In genomic region chr22:28800308-28801041, GRCh38 we compare ENCODE assay signal across 1 cellular context.
TF ChIP-seq lines count a peak whose summit lies in the region.

Gene XBP1, minus strand, starts transcription at chr22:28800569.

TF ChIP-seq in HepG2, 621 proteins besides CTCF, POLR2A, EP300 and RAD21 (continued from another document and continues in another):
- TF ChIP-seq ZNF256 (CRISPR knock-in tag; conservative IDR thresholded peaks at IDR 0.05): 0 out of 2 replicates have a peak, but pooled peaks have one; percentile 41
- TF ChIP-seq ZNF841 (CRISPR knock-in tag; IDR thresholded peaks at IDR 0.05; ENCODE audit: borderline replicate concordance): peak; percentile 39
- peak; percentile 91 for TF ChIP-seq ARNT2 (CRISPR knock-in tag; IDR thresholded peaks at IDR 0.05; ENCODE audit: low read depth)
- 0 out of 2 replicates have a peak, but pooled peaks have one; percentile 20 for TF ChIP-seq ZNF556 (CRISPR knock-in tag; IDR thresholded peaks at IDR 0.05; ENCODE audit: borderline replicate concordance)
- no peak for TF ChIP-seq SYNCRIP (IDR thresholded peaks at IDR 0.05; ENCODE audit: insufficient read depth, low read depth, low read length)
- peak; percentile 87 for TF ChIP-seq RXRA (CRISPR knock-in tag; IDR thresholded peaks at IDR 0.05)
- no peak for TF ChIP-seq NRL (CRISPR knock-in tag; IDR thresholded peaks at IDR 0.05; ENCODE audit: borderline replicate concordance)
- no peak for TF ChIP-seq SMARCE1 (IDR thresholded peaks at IDR 0.05; ENCODE audit: borderline replicate concordance)
- TF ChIP-seq, protein P1, sequence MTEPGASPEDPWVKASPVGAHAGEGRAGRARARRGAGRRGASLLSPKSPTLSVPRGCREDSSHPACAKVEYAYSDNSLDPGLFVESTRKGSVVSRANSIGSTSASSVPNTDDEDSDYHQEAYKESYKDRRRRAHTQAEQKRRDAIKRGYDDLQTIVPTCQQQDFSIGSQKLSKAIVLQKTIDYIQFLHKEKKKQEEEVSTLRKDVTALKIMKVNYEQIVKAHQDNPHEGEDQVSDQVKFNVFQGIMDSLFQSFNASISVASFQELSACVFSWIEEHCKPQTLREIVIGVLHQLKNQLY (CRISPR knock-in tag; IDR thresholded peaks at IDR 0.05): no peak
- TF ChIP-seq ZNF441 (CRISPR knock-in tag; IDR thresholded peaks at IDR 0.05; ENCODE audit: borderline replicate concordance): peak; percentile 56; the same call in 1 of the 2 replicates
- 0 out of 2 replicates have a peak, but pooled peaks have one; percentile 29 for TF ChIP-seq AHR (CRISPR knock-in tag; IDR thresholded peaks at IDR 0.05)
- peak; percentile 91; the same call in 1 of the 2 replicates for TF ChIP-seq YEATS4 (CRISPR knock-in tag; IDR thresholded peaks at IDR 0.05; ENCODE audit: borderline replicate concordance)
- TF ChIP-seq, protein P2, sequence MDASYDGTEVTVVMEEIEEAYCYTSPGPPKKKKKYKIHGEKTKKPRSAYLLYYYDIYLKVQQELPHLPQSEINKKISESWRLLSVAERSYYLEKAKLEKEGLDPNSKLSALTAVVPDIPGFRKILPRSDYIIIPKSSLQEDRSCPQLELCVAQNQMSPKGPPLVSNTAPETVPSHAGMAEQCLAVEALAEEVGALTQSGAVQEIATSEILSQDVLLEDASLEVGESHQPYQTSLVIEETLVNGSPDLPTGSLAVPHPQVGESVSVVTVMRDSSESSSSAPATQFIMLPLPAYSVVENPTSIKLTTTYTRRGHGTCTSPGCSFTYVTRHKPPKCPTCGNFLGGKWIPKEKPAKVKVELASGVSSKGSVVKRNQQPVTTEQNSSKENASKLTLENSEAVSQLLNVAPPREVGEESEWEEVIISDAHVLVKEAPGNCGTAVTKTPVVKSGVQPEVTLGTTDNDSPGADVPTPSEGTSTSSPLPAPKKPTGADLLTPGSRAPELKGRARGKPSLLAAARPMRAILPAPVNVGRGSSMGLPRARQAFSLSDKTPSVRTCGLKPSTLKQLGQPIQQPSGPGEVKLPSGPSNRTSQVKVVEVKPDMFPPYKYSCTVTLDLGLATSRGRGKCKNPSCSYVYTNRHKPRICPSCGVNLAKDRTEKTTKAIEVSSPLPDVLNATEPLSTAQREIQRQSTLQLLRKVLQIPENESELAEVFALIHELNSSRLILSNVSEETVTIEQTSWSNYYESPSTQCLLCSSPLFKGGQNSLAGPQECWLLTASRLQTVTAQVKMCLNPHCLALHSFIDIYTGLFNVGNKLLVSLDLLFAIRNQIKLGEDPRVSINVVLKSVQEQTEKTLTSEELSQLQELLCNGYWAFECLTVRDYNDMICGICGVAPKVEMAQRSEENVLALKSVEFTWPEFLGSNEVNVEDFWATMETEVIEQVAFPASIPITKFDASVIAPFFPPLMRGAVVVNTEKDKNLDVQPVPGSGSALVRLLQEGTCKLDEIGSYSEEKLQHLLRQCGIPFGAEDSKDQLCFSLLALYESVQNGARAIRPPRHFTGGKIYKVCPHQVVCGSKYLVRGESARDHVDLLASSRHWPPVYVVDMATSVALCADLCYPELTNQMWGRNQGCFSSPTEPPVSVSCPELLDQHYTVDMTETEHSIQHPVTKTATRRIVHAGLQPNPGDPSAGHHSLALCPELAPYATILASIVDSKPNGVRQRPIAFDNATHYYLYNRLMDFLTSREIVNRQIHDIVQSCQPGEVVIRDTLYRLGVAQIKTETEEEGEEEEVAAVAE (CRISPR knock-in tag; IDR thresholded peaks at IDR 0.05; ENCODE audit: borderline replicate concordance): no peak; the same call in 1 of the 2 replicates
- TF ChIP-seq ZFAT (CRISPR knock-in tag; conservative IDR thresholded peaks at IDR 0.05): peak; percentile 27; the same call in 1 of the 2 replicates
- TF ChIP-seq HNRNPH1 (optimal IDR thresholded peaks at IDR 0.05; ENCODE audit: low read depth, low read length): peak; percentile 84
- TF ChIP-seq ZBTB42 (CRISPR knock-in tag; IDR thresholded peaks at IDR 0.05): 0 out of 2 replicates have a peak, but pooled peaks have one; percentile 25
- peak; percentile 82 for TF ChIP-seq SAP130 (CRISPR knock-in tag; IDR thresholded peaks at IDR 0.05; ENCODE audit: low read depth)
- TF ChIP-seq, protein P3, sequence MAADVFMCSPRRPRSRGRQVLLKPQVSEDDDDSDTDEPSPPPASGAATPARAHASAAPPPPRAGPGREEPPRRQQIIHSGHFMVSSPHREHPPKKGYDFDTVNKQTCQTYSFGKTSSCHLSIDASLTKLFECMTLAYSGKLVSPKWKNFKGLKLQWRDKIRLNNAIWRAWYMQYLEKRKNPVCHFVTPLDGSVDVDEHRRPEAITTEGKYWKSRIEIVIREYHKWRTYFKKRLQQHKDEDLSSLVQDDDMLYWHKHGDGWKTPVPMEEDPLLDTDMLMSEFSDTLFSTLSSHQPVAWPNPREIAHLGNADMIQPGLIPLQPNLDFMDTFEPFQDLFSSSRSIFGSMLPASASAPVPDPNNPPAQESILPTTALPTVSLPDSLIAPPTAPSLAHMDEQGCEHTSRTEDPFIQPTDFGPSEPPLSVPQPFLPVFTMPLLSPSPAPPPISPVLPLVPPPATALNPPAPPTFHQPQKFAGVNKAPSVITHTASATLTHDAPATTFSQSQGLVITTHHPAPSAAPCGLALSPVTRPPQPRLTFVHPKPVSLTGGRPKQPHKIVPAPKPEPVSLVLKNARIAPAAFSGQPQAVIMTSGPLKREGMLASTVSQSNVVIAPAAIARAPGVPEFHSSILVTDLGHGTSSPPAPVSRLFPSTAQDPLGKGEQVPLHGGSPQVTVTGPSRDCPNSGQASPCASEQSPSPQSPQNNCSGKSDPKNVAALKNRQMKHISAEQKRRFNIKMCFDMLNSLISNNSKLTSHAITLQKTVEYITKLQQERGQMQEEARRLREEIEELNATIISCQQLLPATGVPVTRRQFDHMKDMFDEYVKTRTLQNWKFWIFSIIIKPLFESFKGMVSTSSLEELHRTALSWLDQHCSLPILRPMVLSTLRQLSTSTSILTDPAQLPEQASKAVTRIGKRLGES (CRISPR knock-in tag; IDR thresholded peaks at IDR 0.05; ENCODE audit: borderline replicate concordance): no peak
- TF ChIP-seq ZNF674 (CRISPR knock-in tag; IDR thresholded peaks at IDR 0.05; ENCODE audit: low read depth): 0 out of 2 replicates have a peak, but pooled peaks have one; percentile 89
- peak; percentile 86 for TF ChIP-seq TFDP2 (CRISPR knock-in tag; IDR thresholded peaks at IDR 0.05)
- TF ChIP-seq, protein P4, sequence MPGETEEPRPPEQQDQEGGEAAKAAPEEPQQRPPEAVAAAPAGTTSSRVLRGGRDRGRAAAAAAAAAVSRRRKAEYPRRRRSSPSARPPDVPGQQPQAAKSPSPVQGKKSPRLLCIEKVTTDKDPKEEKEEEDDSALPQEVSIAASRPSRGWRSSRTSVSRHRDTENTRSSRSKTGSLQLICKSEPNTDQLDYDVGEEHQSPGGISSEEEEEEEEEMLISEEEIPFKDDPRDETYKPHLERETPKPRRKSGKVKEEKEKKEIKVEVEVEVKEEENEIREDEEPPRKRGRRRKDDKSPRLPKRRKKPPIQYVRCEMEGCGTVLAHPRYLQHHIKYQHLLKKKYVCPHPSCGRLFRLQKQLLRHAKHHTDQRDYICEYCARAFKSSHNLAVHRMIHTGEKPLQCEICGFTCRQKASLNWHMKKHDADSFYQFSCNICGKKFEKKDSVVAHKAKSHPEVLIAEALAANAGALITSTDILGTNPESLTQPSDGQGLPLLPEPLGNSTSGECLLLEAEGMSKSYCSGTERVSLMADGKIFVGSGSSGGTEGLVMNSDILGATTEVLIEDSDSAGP (CRISPR knock-in tag; IDR thresholded peaks at IDR 0.05; ENCODE audit: borderline replicate concordance): peak; percentile 68; the same call in 1 of the 2 replicates
- TF ChIP-seq ZNF34 (CRISPR knock-in tag; IDR thresholded peaks at IDR 0.05; ENCODE audit: borderline replicate concordance): no peak
- peak; percentile 55; the same call in 1 of the 2 replicates for TF ChIP-seq EED (CRISPR knock-in tag; IDR thresholded peaks at IDR 0.05)
- TF ChIP-seq RFXAP (CRISPR knock-in tag; IDR thresholded peaks at IDR 0.05; ENCODE audit: borderline replicate concordance): peak; percentile 97
- TF ChIP-seq ZBTB3 (CRISPR knock-in tag; IDR thresholded peaks at IDR 0.05; ENCODE audit: borderline replicate concordance, low read depth): peak; percentile 71; the same call in 1 of the 2 replicates
- peak; percentile 100 for TF ChIP-seq RBFOX2 (IDR thresholded peaks at IDR 0.05; ENCODE audit: low read depth, low read length)
- peak; percentile 85; the same call in 1 of the 2 replicates for TF ChIP-seq SP4 (CRISPR knock-in tag; IDR thresholded peaks at IDR 0.05)
- TF ChIP-seq ZNF816 (CRISPR knock-in tag; IDR thresholded peaks at IDR 0.05; ENCODE audit: borderline replicate concordance): no peak; the same call in 1 of the 2 replicates
- TF ChIP-seq NR2C2 (CRISPR knock-in tag; IDR thresholded peaks at IDR 0.05; ENCODE audit: borderline replicate concordance): peak; percentile 84
- peak; percentile 89; the same call in 1 of the 2 replicates for TF ChIP-seq ARNTL (CRISPR knock-in tag; IDR thresholded peaks at IDR 0.05)
- TF ChIP-seq, protein P5, sequence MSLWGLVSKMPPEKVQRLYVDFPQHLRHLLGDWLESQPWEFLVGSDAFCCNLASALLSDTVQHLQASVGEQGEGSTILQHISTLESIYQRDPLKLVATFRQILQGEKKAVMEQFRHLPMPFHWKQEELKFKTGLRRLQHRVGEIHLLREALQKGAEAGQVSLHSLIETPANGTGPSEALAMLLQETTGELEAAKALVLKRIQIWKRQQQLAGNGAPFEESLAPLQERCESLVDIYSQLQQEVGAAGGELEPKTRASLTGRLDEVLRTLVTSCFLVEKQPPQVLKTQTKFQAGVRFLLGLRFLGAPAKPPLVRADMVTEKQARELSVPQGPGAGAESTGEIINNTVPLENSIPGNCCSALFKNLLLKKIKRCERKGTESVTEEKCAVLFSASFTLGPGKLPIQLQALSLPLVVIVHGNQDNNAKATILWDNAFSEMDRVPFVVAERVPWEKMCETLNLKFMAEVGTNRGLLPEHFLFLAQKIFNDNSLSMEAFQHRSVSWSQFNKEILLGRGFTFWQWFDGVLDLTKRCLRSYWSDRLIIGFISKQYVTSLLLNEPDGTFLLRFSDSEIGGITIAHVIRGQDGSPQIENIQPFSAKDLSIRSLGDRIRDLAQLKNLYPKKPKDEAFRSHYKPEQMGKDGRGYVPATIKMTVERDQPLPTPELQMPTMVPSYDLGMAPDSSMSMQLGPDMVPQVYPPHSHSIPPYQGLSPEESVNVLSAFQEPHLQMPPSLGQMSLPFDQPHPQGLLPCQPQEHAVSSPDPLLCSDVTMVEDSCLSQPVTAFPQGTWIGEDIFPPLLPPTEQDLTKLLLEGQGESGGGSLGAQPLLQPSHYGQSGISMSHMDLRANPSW (CRISPR knock-in tag; IDR thresholded peaks at IDR 0.05; ENCODE audit: borderline replicate concordance): 0 out of 2 replicates have a peak, but pooled peaks have one; percentile 60
- peak; percentile 74 for TF ChIP-seq ZGPAT (CRISPR knock-in tag; IDR thresholded peaks at IDR 0.05)
- TF ChIP-seq RNF2 (conservative IDR thresholded peaks at IDR 0.05; ENCODE audit: low read depth): 0 out of 2 replicates have a peak, but pooled peaks have one; percentile 23
- TF ChIP-seq ASH2L (IDR thresholded peaks at IDR 0.05; ENCODE audit: insufficient read length, low read depth, low read length): peak; percentile 70
- no peak for TF ChIP-seq NR1H2 (CRISPR knock-in tag; IDR thresholded peaks at IDR 0.05; ENCODE audit: borderline replicate concordance, low read depth)
- peak; percentile 64; the same call in 1 of the 2 replicates for TF ChIP-seq POGK (CRISPR knock-in tag; conservative IDR thresholded peaks at IDR 0.05)
- TF ChIP-seq NR0B2 (CRISPR knock-in tag; IDR thresholded peaks at IDR 0.05): peak; percentile 94
- TF ChIP-seq MAX (IDR thresholded peaks at IDR 0.05): peak; percentile 90
- TF ChIP-seq ATRX (CRISPR knock-in tag; IDR thresholded peaks at IDR 0.05; ENCODE audit: borderline replicate concordance): no peak
- peak; percentile 39; the same call in 1 of the 2 replicates for TF ChIP-seq MEIS1 (CRISPR knock-in tag; IDR thresholded peaks at IDR 0.05; ENCODE audit: borderline replicate concordance)
- TF ChIP-seq ERF (CRISPR knock-in tag; IDR thresholded peaks at IDR 0.05): peak; percentile 55; the same call in 1 of the 2 replicates
- peak; percentile 60 for TF ChIP-seq ZFY (CRISPR knock-in tag; IDR thresholded peaks at IDR 0.05)
